ENCODE assay signal across 18 cellular contexts in genomic region chr3:186383026-186383993, GRCh38. TPM values are rescaled to one million over a fixed set of nuclear protein-coding genes. Genes with fewer than 3 reads are reported as not detected.
DNase-seq lines count a peak whose midpoint lies in the region; ATAC-seq and TF ChIP-seq lines count a peak whose summit lies in the region.
"Had no signal": no experiment of that assay in that cellular context is flagged by ENCODE, and none has a peak within 500 bp of the region (broad histone marks: within the 10 kb centered on the region; RNA-seq: fewer than 3 reads in every experiment).

No MANE protein-coding gene starts in this region.

- H2AFZ ChIP-seq in neuronal stem cell (ENCODE audit: low read length) (no peak overlapping the region), PC-9 (no peak overlapping the region)

- H3K27me3 Mint-ChIP-seq in stimulated activated memory B cell treated with anti-CD40 and anti-IgM and Interleukin-4, amounts not matched to agents 10 μg/mL and 1 μg/mL and 100 μg/mL, for 72 hours, result no peaks in the 10 kb centered on the region
- H3K27me3 Mint-ChIP-seq: dendritic cell treated with granulocyte-macrophage colony-stimulating factor and Interleukin-4, amounts not matched to agents 40 ng/mL and 50 ng/mL, for 4 days had no signal

- H3K79me2 ChIP-seq in PC-9 (ENCODE audit: low read depth), result no peaks in the 10 kb centered on the region

- no peaks in the 10 kb centered on the region for H3K9me2 ChIP-seq in PC-9 (ENCODE audit: insufficient read depth)
- H3K9me2 ChIP-seq: SK-N-SH had no signal

- no peaks in the 10 kb centered on the region for H3K4me1 ChIP-seq in Panc1 (ENCODE audit: control insufficient read depth, insufficient read depth, low read length)
- H3K4me1 ChIP-seq in neuronal stem cell (ENCODE audit: control insufficient read depth in 2 of 2, insufficient read depth in 1 of 2, low read depth in 1 of 2, low read length in 2 of 2), result peaks cover 0 to 6% of the 10 kb centered on the region in 2 donors
- H3K4me1 ChIP-seq in PC-9 (replicated peaks; ENCODE audit: insufficient read depth), result no peaks in the 10 kb centered on the region
- H3K4me1 ChIP-seq: HAP-1 had no signal

- H2AK5ac ChIP-seq in neuronal stem cell (ENCODE audit: low read depth, low read length), result peak overlapping the region; percentile 51

- no peak for DNase-seq in Panc1 (ENCODE audit: low read depth, low spot score)
- peak; percentile 51 for DNase-seq in globus pallidus (ENCODE audit: low spot score)
- DNase-seq in neuronal stem cell (ENCODE audit: low spot score), result no peak
- DNase-seq in PC-9, result no peak
- DNase-seq in NCI-H2107 (lab: John Stamatoyannopoulos, UW), result no peak
- DNase-seq: kidney; MV-4-11; NCI-H2081; NCI-H524 treated with DMSO at 0.1 percent for 48 hours; OCI-M1; SK-N-SH; stimulated activated naive CD8-positive, alpha-beta T cell treated with anti-CD3 and anti-CD28 coated beads, Interleukin-15, amount 100 ng/mL, for 72 hours; T1000 had no signal

- peak overlapping the region; percentile 80 for H3K18ac ChIP-seq in neuronal stem cell (ENCODE audit: low read length)

- no peak overlapping the region for H4K91ac ChIP-seq in neuronal stem cell (ENCODE audit: low read depth, low read length, poor library complexity)

- TF ChIP-seq CTCF in Panc1 (IDR thresholded peaks at IDR 0.05), result no peak
- no peak for TF ChIP-seq CTCF in PC-9 (conservative IDR thresholded peaks at IDR 0.05)

- BruUV-seq in Panc1 (replicated peaks; lab: Mats Ljungman, UMichigan) (no TSS peak), PC-9 (replicated peaks; lab: Mats Ljungman, UMichigan) (no TSS peak)

- H2BK120ac ChIP-seq in neuronal stem cell (ENCODE audit: low read depth, low read length), result no peak overlapping the region

- H3K4me3 ChIP-seq in Panc1 (ENCODE audit: low read depth in 2 of 2, low read length in 2 of 2) (no peak overlapping the region), neuronal stem cell (ENCODE audit: low read length in 2 of 2) (no peak overlapping the region), PC-9 (no peak overlapping the region)
- H3K4me3 ChIP-seq: HAP-1 had no signal

- H3K4me3 Mint-ChIP-seq in stimulated activated memory B cell treated with anti-CD40 and anti-IgM and Interleukin-4, amounts not matched to agents 10 μg/mL and 1 μg/mL and 100 μg/mL, for 72 hours, result no peak overlapping the region
- H3K4me3 Mint-ChIP-seq: dendritic cell treated with granulocyte-macrophage colony-stimulating factor and Interleukin-4, amounts not matched to agents 40 ng/mL and 50 ng/mL, for 4 days; stimulated activated naive CD8-positive, alpha-beta T cell treated with anti-CD3 and anti-CD28 coated beads, Interleukin-15, amount 100 ng/mL, for 72 hours had no signal

- H3K79me1 ChIP-seq in neuronal stem cell (ENCODE audit: low read depth, low read length), result no peaks in the 10 kb centered on the region

- no peak overlapping the region for H2BK12ac ChIP-seq in neuronal stem cell (ENCODE audit: low read length)

- 0 out of 2 replicates have a peak, but pooled peaks have one; percentile 44 for ATAC-seq in Panc1
- no peak for ATAC-seq in stimulated activated memory B cell treated with anti-CD40 and anti-IgM and Interleukin-4, amounts not matched to agents 10 μg/mL and 1 μg/mL and 100 μg/mL, for 72 hours
- ATAC-seq in HG02870 (IDR thresholded peaks at IDR 0.05; ENCODE audit: unreplicated experiment), result no peak
- ATAC-seq: stimulated activated naive CD8-positive, alpha-beta T cell treated with anti-CD3 and anti-CD28 coated beads, Interleukin-15, amount 100 ng/mL, for 72 hours had no signal

- WGBS in neuronal stem cell (ENCODE audit: extremely low coverage in 2 of 2, insufficient read length in 2 of 2, insufficient replicate concordance in 1 of 2), 2 donors, result no CpG with 5 or more reads among the region's 18 CpGs

- no peak overlapping the region for H4K8ac ChIP-seq in neuronal stem cell (ENCODE audit: low read depth, low read length)

- H3K4me2 ChIP-seq in neuronal stem cell (ENCODE audit: insufficient read depth, low read length, poor library complexity, severe bottlenecking), result no peak overlapping the region
- H3K4me2 ChIP-seq in PC-9, result no peak overlapping the region
- H3K4me2 ChIP-seq: SK-N-SH had no signal

- no peaks in the 10 kb centered on the region for H3K9me3 ChIP-seq in Panc1 (ENCODE audit: control insufficient read depth, insufficient read depth, low read depth, low read length)
- H3K9me3 ChIP-seq in neuronal stem cell (replicated peaks in 1 of 2; ENCODE audit: control insufficient read depth in 2 of 2, insufficient read depth in 1 of 2, low read depth in 1 of 2, low read length in 2 of 2), result no peaks in the 10 kb centered on the region
- H3K9me3 ChIP-seq in PC-9 (ENCODE audit: insufficient read depth, low read depth), result no peaks in the 10 kb centered on the region
- H3K9me3 ChIP-seq: HAP-1, SK-N-SH had no signal

- intact Hi-C loops in Panc1 (cut with micrococcal nuclease; ENCODE audit: unreplicated experiment), result no loop called here
- intact Hi-C loops in PC-9 (cut with micrococcal nuclease; ENCODE audit: unreplicated experiment), result no loop called here

- no peak overlapping the region for H3K9ac ChIP-seq in neuronal stem cell (ENCODE audit: low read depth, low read length, poor library complexity)
- H3K9ac ChIP-seq: SK-N-SH had no signal

- H3K23ac ChIP-seq in neuronal stem cell (ENCODE audit: low read depth, low read length, poor library complexity), result peak overlapping the region; percentile 21

- H3K36me3 Mint-ChIP-seq in stimulated activated memory B cell treated with anti-CD40 and anti-IgM and Interleukin-4, amounts not matched to agents 10 μg/mL and 1 μg/mL and 100 μg/mL, for 72 hours, result peaks cover 5% of the 10 kb centered on the region

- H2BK5ac ChIP-seq in neuronal stem cell (ENCODE audit: low read length), result no peak overlapping the region

- no peak overlapping the region for H3K4ac ChIP-seq in neuronal stem cell (ENCODE audit: low read length)

- no peak overlapping the region for H3K27ac Mint-ChIP-seq in stimulated activated memory B cell treated with anti-CD40 and anti-IgM and Interleukin-4, amounts not matched to agents 10 μg/mL and 1 μg/mL and 100 μg/mL, for 72 hours
- H3K27ac Mint-ChIP-seq: dendritic cell treated with granulocyte-macrophage colony-stimulating factor and Interleukin-4, amounts not matched to agents 40 ng/mL and 50 ng/mL, for 4 days; stimulated activated naive CD8-positive, alpha-beta T cell treated with anti-CD3 and anti-CD28 coated beads, Interleukin-15, amount 100 ng/mL, for 72 hours had no signal

- H4K20me1 ChIP-seq in PC-9 (ENCODE audit: insufficient read depth), result no peaks in the 10 kb centered on the region

- POLR2A ChIA-PET in Panc1 (lab: Charles Lee), result no interaction called here
- POLR2A ChIA-PET in PC-9 (lab: Charles Lee; ENCODE audit: unreplicated experiment), result no interaction called here

- CTCF ChIA-PET in Panc1 (lab: Charles Lee), result no interaction called here
- CTCF ChIA-PET in PC-9 (lab: Charles Lee), result no interaction called here

- peaks cover 9% of the 10 kb centered on the region for H3K9me3 Mint-ChIP-seq in stimulated activated memory B cell treated with anti-CD40 and anti-IgM and Interleukin-4, amounts not matched to agents 10 μg/mL and 1 μg/mL and 100 μg/mL, for 72 hours
- H3K9me3 Mint-ChIP-seq: dendritic cell treated with granulocyte-macrophage colony-stimulating factor and Interleukin-4, amounts not matched to agents 40 ng/mL and 50 ng/mL, for 4 days had no signal

- no peak overlapping the region for H2BK15ac ChIP-seq in neuronal stem cell (ENCODE audit: low read length)

- H3K4me1 Mint-ChIP-seq in stimulated activated memory B cell treated with anti-CD40 and anti-IgM and Interleukin-4, amounts not matched to agents 10 μg/mL and 1 μg/mL and 100 μg/mL, for 72 hours, result peaks cover 32% of the 10 kb centered on the region

- no peak overlapping the region for H3K27ac ChIP-seq in Panc1 (ENCODE audit: low read length)
- no peak overlapping the region for H3K27ac ChIP-seq in neuronal stem cell (replicated peaks; ENCODE audit: low read length)
- H3K27ac ChIP-seq in temporal lobe (ENCODE audit: low read depth, low read length), result peak overlapping the region; percentile 9
- no peak overlapping the region for H3K27ac ChIP-seq in PC-9

- no peaks in the 10 kb centered on the region for H3F3A ChIP-seq in PC-9 (ENCODE audit: insufficient read depth, low read depth)

- H3K14ac ChIP-seq in neuronal stem cell (ENCODE audit: low read length), result no peak overlapping the region

- H3K36me3 ChIP-seq in Panc1 (ENCODE audit: control insufficient read depth, insufficient read depth, low read length) (no peaks in the 10 kb centered on the region), neuronal stem cell (replicated peaks in 1 of 2; ENCODE audit: control insufficient read depth in 2 of 2, insufficient read depth in 2 of 2, low read length in 2 of 2) (no peaks in the 10 kb centered on the region), PC-9 (ENCODE audit: low read depth) (no peaks in the 10 kb centered on the region)
- H3K36me3 ChIP-seq: HAP-1 had no signal

- in situ Hi-C loops in Panc1 (cut with HindIII; ENCODE audit: low pct_unique_long_range_greater_than_20kb, low sequenced_read_pairs), result no loop called here

- H3K27me3 ChIP-seq in Panc1 (ENCODE audit: control insufficient read depth, insufficient read depth, low read length), result peaks cover 14% of the 10 kb centered on the region
- H3K27me3 ChIP-seq in neuronal stem cell (ENCODE audit: control insufficient read depth in 3 of 3, insufficient read depth in 3 of 3, low read depth in 1 of 3, low read length in 3 of 3), result peaks cover 0 to 4% (median 0%) of the 10 kb centered on the region in 3 experiments
- H3K27me3 ChIP-seq in PC-9 (ENCODE audit: insufficient read depth, low read depth), result peaks cover 85% of the 10 kb centered on the region

RNA-seq across cellular contexts. Expression of gene DGKG, which starts 21.3 kb away (rescaled TPM):
- 0.46 TPM for total RNA-seq in Panc1 (2021; ENCODE audit: unreplicated experiment)
- not detected for polyA plus RNA-seq in Panc1 (2012; ENCODE audit: insufficient read length)
- polyA plus RNA-seq in neuronal stem cell (2013, experiment 1 of 2), result 0.21 TPM
- polyA plus RNA-seq in neuronal stem cell (2013, experiment 2 of 2), result 0.28 TPM
- total RNA-seq in temporal lobe, result 3.7 TPM
- 9.8 and 20.0 TPM in 2 replicates for total RNA-seq in PC-9 (2021)
